Comparison of ENCODE assay signal across 9 cellular contexts in the genomic region with DNA sequence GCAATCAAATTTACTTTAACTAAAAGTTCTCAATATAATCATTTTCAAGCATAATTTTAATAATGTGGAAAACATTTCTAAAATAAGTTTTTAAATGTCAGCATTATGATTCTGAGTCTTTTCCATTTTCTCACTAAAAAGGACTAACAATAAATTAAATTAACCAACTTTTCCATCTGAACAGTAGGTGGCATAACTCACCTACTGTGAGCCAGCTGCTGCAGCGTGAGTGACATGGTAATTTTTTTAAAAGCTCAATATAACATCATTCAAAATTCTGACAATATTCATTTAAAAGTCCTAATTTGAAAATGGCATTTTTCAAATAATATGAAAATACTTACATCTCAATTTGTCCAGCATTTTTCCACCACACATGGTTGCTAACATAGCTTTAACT.
A peak's percentile ranks its signal among the peaks of the same experiment; 100 is the strongest.
DNase-seq lines count a peak whose midpoint lies in the region; ATAC-seq, FAIRE-seq and TF ChIP-seq lines count a peak whose summit lies in the region.
"Had no signal": no experiment of that assay in that cellular context is flagged by ENCODE, and none has a peak within 500 bp of the region (broad histone marks: within the 10 kb centered on the region; RNA-seq: fewer than 3 reads in every experiment).

No MANE protein-coding gene starts in this region.

- no peaks in the 10 kb centered on the region for H4K20me1 ChIP-seq in keratinocyte (ENCODE audit: control insufficient read depth, extremely low read depth, insufficient read depth, low read length)
- H4K20me1 ChIP-seq: BLaER1 treated with 17β-estradiol and CSF1 and Interleukin-3, amounts not matched to agents 10 nM and 100 nM had no signal

- H3K36me3 ChIP-seq in keratinocyte (ENCODE audit: control insufficient read depth in 2 of 2, extremely low read depth in 1 of 2, insufficient read depth in 2 of 2, low read length in 2 of 2), result no peaks in the 10 kb centered on the region

- no peaks in the 10 kb centered on the region for H3K36me3 Mint-ChIP-seq in activated CD8-positive, alpha-beta T cell treated with anti-CD3 and anti-CD28 coated beads, Interleukin-2, amount 10 ng/mL, durations not matched to agents 7 days and 5 days (ENCODE audit: low read depth)

- H3K9me3 ChIP-seq in keratinocyte (ENCODE audit: control insufficient read depth, low read depth, low read length), result no peaks in the 10 kb centered on the region
- H3K9me3 ChIP-seq: BLaER1 treated with 17β-estradiol and CSF1 and Interleukin-3, amounts not matched to agents 10 nM and 100 nM had no signal

- H3K79me2 ChIP-seq in keratinocyte (ENCODE audit: control insufficient read depth, insufficient read depth, low read length), result no peaks in the 10 kb centered on the region

- TF ChIP-seq CTCF in keratinocyte (optimal IDR thresholded peaks at IDR 0.05 in 1 of 3, IDR thresholded peaks at IDR 0.05 in 1 of 3, conservative IDR thresholded peaks at IDR 0.05 in 1 of 3; ENCODE audit: extremely low read depth in 1 of 3, insufficient read depth in 2 of 3, low read length in 3 of 3), result peak; percentile 42 to 58 (median 50)

- no peak overlapping the region for H3K4me3 Mint-ChIP-seq in activated CD8-positive, alpha-beta T cell treated with anti-CD3 and anti-CD28 coated beads, Interleukin-2, amount 10 ng/mL, durations not matched to agents 7 days and 5 days
- H3K4me3 Mint-ChIP-seq in stimulated activated naive CD8-positive, alpha-beta T cell treated with anti-CD3 and anti-CD28 coated beads, Interleukin-15, amount 100 ng/mL, for 72 hours, result no peak overlapping the region

- DNase-seq in NCI-H1092 treated with DMSO at 0.1 percent for 48 hours (lab: John Stamatoyannopoulos, UW) (peak; percentile 37), NCI-H1092 (lab: John Stamatoyannopoulos, UW) (no peak), LHCN-M2 (ENCODE audit: low read depth) (peak; percentile 44), keratinocyte (ENCODE audit: low read depth, low spot score) (no peak)
- DNase-seq in activated CD8-positive, alpha-beta T cell treated with anti-CD3 and anti-CD28 coated beads, Interleukin-2, amount 10 ng/mL, durations not matched to agents 7 days and 5 days, result peak; percentile 38
- DNase-seq in stimulated activated naive CD8-positive, alpha-beta T cell treated with anti-CD3 and anti-CD28 coated beads, Interleukin-15, amount 100 ng/mL, for 72 hours, result no peak

- no peaks in the 10 kb centered on the region for H3K9me1 ChIP-seq in keratinocyte (ENCODE audit: control insufficient read depth, extremely low read depth, insufficient read depth, low read length)

- no peaks in the 10 kb centered on the region for H3K27me3 Mint-ChIP-seq in activated CD8-positive, alpha-beta T cell treated with anti-CD3 and anti-CD28 coated beads, Interleukin-2, amount 10 ng/mL, durations not matched to agents 7 days and 5 days (ENCODE audit: low read depth)
- no peaks in the 10 kb centered on the region for H3K27me3 Mint-ChIP-seq in stimulated activated naive CD8-positive, alpha-beta T cell treated with anti-CD3 and anti-CD28 coated beads, Interleukin-15, amount 100 ng/mL, for 72 hours

- H3K27ac ChIP-seq in keratinocyte (ENCODE audit: control insufficient read depth, insufficient read depth, low read length), result no peak overlapping the region
- H3K27ac ChIP-seq: BLaER1 treated with 17β-estradiol and CSF1 and Interleukin-3, amounts not matched to agents 10 nM and 100 nM had no signal

- H3K27me3 ChIP-seq in keratinocyte (ENCODE audit: control insufficient read depth, extremely low read depth, insufficient read depth, low read length), result no peaks in the 10 kb centered on the region
- H3K27me3 ChIP-seq: BLaER1 treated with 17β-estradiol and CSF1 and Interleukin-3, amounts not matched to agents 10 nM and 100 nM had no signal

- no peak for FAIRE-seq in keratinocyte (lab: Jason Lieb, UNC)

- CTCF ChIA-PET in activated CD8-positive, alpha-beta T cell treated with anti-CD3 and anti-CD28 coated beads, Interleukin-2, amount 10 ng/mL, durations not matched to agents 7 days and 5 days (lab: Charles Lee), result interaction anchor here (0.6 to 5.4 kb wide), 53 partner anchors 9 to 631 kb away, joined by 3 to 132 read pairs (median 3); a partner anchor contains a TSS

- H3K4me1 ChIP-seq in keratinocyte (ENCODE audit: control insufficient read depth, extremely low read depth, insufficient read depth, low read length), result no peaks in the 10 kb centered on the region

- ATAC-seq in activated CD8-positive, alpha-beta T cell treated with anti-CD3 and anti-CD28 coated beads, Interleukin-2, amount 10 ng/mL, durations not matched to agents 7 days and 5 days, result no peak
- no peak for ATAC-seq in HG02610 (IDR thresholded peaks at IDR 0.05; ENCODE audit: unreplicated experiment)
- no peak for ATAC-seq in GM19455 (IDR thresholded peaks at IDR 0.05; ENCODE audit: unreplicated experiment)
- ATAC-seq in stimulated activated naive CD8-positive, alpha-beta T cell treated with anti-CD3 and anti-CD28 coated beads, Interleukin-15, amount 100 ng/mL, for 72 hours, result no peak

- H3K4me2 ChIP-seq in keratinocyte (ENCODE audit: control insufficient read depth, extremely low read depth, insufficient read depth, low read depth, low read length), result no peak overlapping the region
- H3K4me2 ChIP-seq: BLaER1 treated with 17β-estradiol and CSF1 and Interleukin-3, amounts not matched to agents 10 nM and 100 nM had no signal

- no peak overlapping the region for H3K9ac ChIP-seq in keratinocyte (ENCODE audit: control insufficient read depth, extremely low read depth, insufficient read depth, low read length)
- H3K9ac ChIP-seq: BLaER1 treated with 17β-estradiol and CSF1 and Interleukin-3, amounts not matched to agents 10 nM and 100 nM had no signal

- no peak overlapping the region for H2AFZ ChIP-seq in keratinocyte (ENCODE audit: control insufficient read depth, low read length)

- H3K9me3 Mint-ChIP-seq in activated CD8-positive, alpha-beta T cell treated with anti-CD3 and anti-CD28 coated beads, Interleukin-2, amount 10 ng/mL, durations not matched to agents 7 days and 5 days (ENCODE audit: insufficient read depth), result no peaks in the 10 kb centered on the region
- H3K9me3 Mint-ChIP-seq in stimulated activated naive CD8-positive, alpha-beta T cell treated with anti-CD3 and anti-CD28 coated beads, Interleukin-15, amount 100 ng/mL, for 72 hours, result no peaks in the 10 kb centered on the region

- H3K27ac Mint-ChIP-seq in activated CD8-positive, alpha-beta T cell treated with anti-CD3 and anti-CD28 coated beads, Interleukin-2, amount 10 ng/mL, durations not matched to agents 7 days and 5 days, result no peak overlapping the region
- no peak overlapping the region for H3K27ac Mint-ChIP-seq in stimulated activated naive CD8-positive, alpha-beta T cell treated with anti-CD3 and anti-CD28 coated beads, Interleukin-15, amount 100 ng/mL, for 72 hours

- POLR2A ChIA-PET in activated CD8-positive, alpha-beta T cell treated with anti-CD3 and anti-CD28 coated beads, Interleukin-2, amount 10 ng/mL, durations not matched to agents 7 days and 5 days (lab: Charles Lee), result interaction anchor here (1.0 kb wide), 1 partner anchor 350 kb away, joined by 3 read pairs; no protein-coding TSS in a partner anchor

- H3K4me1 Mint-ChIP-seq in activated CD8-positive, alpha-beta T cell treated with anti-CD3 and anti-CD28 coated beads, Interleukin-2, amount 10 ng/mL, durations not matched to agents 7 days and 5 days (ENCODE audit: low read depth), result peaks cover 18% of the 10 kb centered on the region
- peaks cover 13% of the 10 kb centered on the region for H3K4me1 Mint-ChIP-seq in stimulated activated naive CD8-positive, alpha-beta T cell treated with anti-CD3 and anti-CD28 coated beads, Interleukin-15, amount 100 ng/mL, for 72 hours

- dilution Hi-C loops in keratinocyte (cut with MboI; ENCODE audit: extremely low pct_ligation_motif_present, low sequenced_read_pairs), result no loop called here

- no peak overlapping the region for H3K4me3 ChIP-seq in keratinocyte (ENCODE audit: control insufficient read depth in 2 of 3, extremely low read depth in 1 of 3, insufficient read depth in 2 of 3, low read depth in 1 of 3, low read length in 3 of 3)
- H3K4me3 ChIP-seq: BLaER1 treated with 17β-estradiol and CSF1 and Interleukin-3, amounts not matched to agents 10 nM and 100 nM had no signal

Comparison
In these comparisons a context has a peak if more than half of its experiments do, and no peak if none do; other contexts are left out.
1. DNase-seq: peak in NCI-H1092 treated with DMSO at 0.1 percent for 48 hours (single experiment), LHCN-M2 (single experiment) and activated CD8-positive, alpha-beta T cell treated with anti-CD3 and anti-CD28 coated beads, Interleukin-2, amount 10 ng/mL, durations not matched to agents 7 days and 5 days (single experiment); none in NCI-H1092 (single experiment), keratinocyte (single experiment) and stimulated activated naive CD8-positive, alpha-beta T cell treated with anti-CD3 and anti-CD28 coated beads, Interleukin-15, amount 100 ng/mL, for 72 hours (0 of 2).